ENCODE assay signal across 16 cellular contexts in genomic region chr18:48771641-48772380, GRCh38.
A peak's percentile ranks its signal among the peaks of the same experiment; 100 is the strongest.
DNase-seq lines count a peak whose midpoint lies in the region; ATAC-seq and TF ChIP-seq lines count a peak whose summit lies in the region.
"Had no signal": no experiment of that assay in that cellular context is flagged by ENCODE, and none has a peak within 500 bp of the region (broad histone marks: within the 10 kb centered on the region; RNA-seq: fewer than 3 reads in every experiment).

No MANE protein-coding gene starts in this region.

- no peaks in the 10 kb centered on the region for H3K9me3 ChIP-seq in BLaER1
- H3K9me3 ChIP-seq in naive thymus-derived CD4-positive, alpha-beta T cell (ENCODE audit: control insufficient read depth in 2 of 3, low read length in 3 of 3): no peaks in the 10 kb centered on the region
- H3K9me3 ChIP-seq: SJSA1 had no signal

- H3K27ac ChIP-seq in BLaER1: peak overlapping the region; percentile 44
- no peak overlapping the region for H3K27ac ChIP-seq in foreskin keratinocyte
- H3K27ac ChIP-seq in naive thymus-derived CD4-positive, alpha-beta T cell (ENCODE audit: low read depth, low read length): no peak overlapping the region
- H3K27ac ChIP-seq: SJSA1, WERI-Rb-1 had no signal

- POLR2A ChIA-PET in naive thymus-derived CD4-positive, alpha-beta T cell (lab: Charles Lee): no interaction called here

- intact Hi-C loops in naive thymus-derived CD4-positive, alpha-beta T cell (cut with micrococcal nuclease): loop anchor here (10.0 kb wide), 2 partner anchors 403 to 463 kb away; no protein-coding TSS in a partner anchor
- intact Hi-C loops in activated T-helper 2 cell treated with anti-CD3 and anti-CD28 coated beads, Interferon-gamma antibody, Interleukin-2, Interleukin-4, amounts not matched to agents 10 μg/mL and 5 μg/mL and 100 μg/mL, durations not matched to agents 14 hours and 24 hours and 36 hours (cut with micrococcal nuclease): no loop called here
- intact Hi-C loops in natural killer cell (cut with micrococcal nuclease): no loop called here

- H3K4me2 ChIP-seq in BLaER1: peak overlapping the region; percentile 69

- H3K27me3 Mint-ChIP-seq in naive thymus-derived CD4-positive, alpha-beta T cell: peaks cover 0 to 5% (median 0%) of the 10 kb centered on the region in 5 donors
- H3K27me3 Mint-ChIP-seq in activated T-helper 2 cell treated with anti-CD3 and anti-CD28 coated beads, Interferon-gamma antibody, Interleukin-2, Interleukin-4, amounts not matched to agents 10 μg/mL and 5 μg/mL and 100 μg/mL, durations not matched to agents 14 hours and 24 hours and 36 hours (ENCODE audit: low read depth): no peaks in the 10 kb centered on the region
- peaks cover 0 to 7% of the 10 kb centered on the region in 2 donors for H3K27me3 Mint-ChIP-seq in natural killer cell (ENCODE audit: low read depth in 2 of 2)

- no peaks in the 10 kb centered on the region for H3K27me3 ChIP-seq in BLaER1
- H3K27me3 ChIP-seq in foreskin keratinocyte: no peaks in the 10 kb centered on the region
- no peaks in the 10 kb centered on the region for H3K27me3 ChIP-seq in naive thymus-derived CD4-positive, alpha-beta T cell (ENCODE audit: control insufficient read depth in 2 of 2, insufficient read depth in 2 of 2, low read length in 2 of 2)
- H3K27me3 ChIP-seq: SJSA1 had no signal

- H3K9me3 Mint-ChIP-seq in naive thymus-derived CD4-positive, alpha-beta T cell: no peaks in the 10 kb centered on the region
- no peaks in the 10 kb centered on the region for H3K9me3 Mint-ChIP-seq in activated T-helper 2 cell treated with anti-CD3 and anti-CD28 coated beads, Interferon-gamma antibody, Interleukin-2, Interleukin-4, amounts not matched to agents 10 μg/mL and 5 μg/mL and 100 μg/mL, durations not matched to agents 14 hours and 24 hours and 36 hours
- no peaks in the 10 kb centered on the region for H3K9me3 Mint-ChIP-seq in natural killer cell
- H3K9me3 Mint-ChIP-seq: dendritic cell treated with granulocyte-macrophage colony-stimulating factor and Interleukin-4, amounts not matched to agents 40 ng/mL and 50 ng/mL, for 4 days had no signal

- no peak overlapping the region for H3K4me3 Mint-ChIP-seq in naive thymus-derived CD4-positive, alpha-beta T cell
- H3K4me3 Mint-ChIP-seq in activated T-helper 2 cell treated with anti-CD3 and anti-CD28 coated beads, Interferon-gamma antibody, Interleukin-2, Interleukin-4, amounts not matched to agents 10 μg/mL and 5 μg/mL and 100 μg/mL, durations not matched to agents 14 hours and 24 hours and 36 hours (ENCODE audit: low read depth): no peak overlapping the region
- no peak overlapping the region for H3K4me3 Mint-ChIP-seq in natural killer cell
- H3K4me3 Mint-ChIP-seq: activated naive CD8-positive, alpha-beta T cell treated with anti-CD3 and anti-CD28 coated beads, Interleukin-2, amount 10 ng/mL, durations not matched to agents 7 days and 5 days; dendritic cell treated with granulocyte-macrophage colony-stimulating factor and Interleukin-4, amounts not matched to agents 40 ng/mL and 50 ng/mL, for 4 days had no signal

- H3K36me3 ChIP-seq in BLaER1: peaks cover 13% of the 10 kb centered on the region; the same call in 1 of the 2 replicates
- no peaks in the 10 kb centered on the region for H3K36me3 ChIP-seq in naive thymus-derived CD4-positive, alpha-beta T cell (ENCODE audit: control insufficient read depth in 2 of 3, insufficient read depth in 3 of 3, low read length in 3 of 3)

- H3K9ac ChIP-seq in BLaER1: no peak overlapping the region

- H3K4me1 Mint-ChIP-seq in naive thymus-derived CD4-positive, alpha-beta T cell: peaks cover 0 to 5% (median 0%) of the 10 kb centered on the region in 7 donors
- H3K4me1 Mint-ChIP-seq in activated T-helper 2 cell treated with anti-CD3 and anti-CD28 coated beads, Interferon-gamma antibody, Interleukin-2, Interleukin-4, amounts not matched to agents 10 μg/mL and 5 μg/mL and 100 μg/mL, durations not matched to agents 14 hours and 24 hours and 36 hours (ENCODE audit: low read depth): no peaks in the 10 kb centered on the region
- H3K4me1 Mint-ChIP-seq in natural killer cell: peaks cover 0 to 5% of the 10 kb centered on the region in 2 donors

- H4K20me1 ChIP-seq in BLaER1: peaks cover 11% of the 10 kb centered on the region; the same call in 1 of the 2 replicates

- no peak overlapping the region for H3K4me3 ChIP-seq in BLaER1
- H3K4me3 ChIP-seq in naive thymus-derived CD4-positive, alpha-beta T cell (ENCODE audit: low read length): no peak overlapping the region
- H3K4me3 ChIP-seq: SJSA1 had no signal

- CTCF ChIA-PET in naive thymus-derived CD4-positive, alpha-beta T cell (lab: Charles Lee): no interaction called here

- ATAC-seq in foreskin keratinocyte (peak; percentile 48), natural killer cell (no peak)
- peak; percentile 20 for ATAC-seq in naive thymus-derived CD4-positive, alpha-beta T cell

- H3K27ac Mint-ChIP-seq in naive thymus-derived CD4-positive, alpha-beta T cell: no peak overlapping the region
- no peak overlapping the region for H3K27ac Mint-ChIP-seq in activated T-helper 2 cell treated with anti-CD3 and anti-CD28 coated beads, Interferon-gamma antibody, Interleukin-2, Interleukin-4, amounts not matched to agents 10 μg/mL and 5 μg/mL and 100 μg/mL, durations not matched to agents 14 hours and 24 hours and 36 hours
- H3K27ac Mint-ChIP-seq in natural killer cell: no peak overlapping the region
- H3K27ac Mint-ChIP-seq: activated naive CD8-positive, alpha-beta T cell treated with anti-CD3 and anti-CD28 coated beads, Interleukin-2, amount 10 ng/mL, durations not matched to agents 7 days and 5 days; dendritic cell treated with granulocyte-macrophage colony-stimulating factor and Interleukin-4, amounts not matched to agents 40 ng/mL and 50 ng/mL, for 4 days had no signal

- peak; percentile 15 for DNase-seq in NCI-H2227 treated with DMSO at 0.1 percent for 48 hours (lab: John Stamatoyannopoulos, UW)
- peak in 1 of 2 donors; percentile 17 for DNase-seq in foreskin keratinocyte
- DNase-seq in naive thymus-derived CD4-positive, alpha-beta T cell: no peak
- DNase-seq in activated T-helper 2 cell treated with anti-CD3 and anti-CD28 coated beads, Interferon-gamma antibody, Interleukin-2, Interleukin-4, amounts not matched to agents 10 μg/mL and 5 μg/mL and 100 μg/mL, durations not matched to agents 14 hours and 24 hours and 36 hours (ENCODE audit: low spot score): no peak
- DNase-seq in NCI-H2029 treated with DMSO at 0.1 percent for 48 hours (lab: John Stamatoyannopoulos, UW): no peak
- no peak for DNase-seq in NCI-H748 (lab: John Stamatoyannopoulos, UW; ENCODE audit: unreplicated experiment)
- DNase-seq in natural killer cell: no peak
- DNase-seq: ACHN; activated naive CD8-positive, alpha-beta T cell treated with anti-CD3 and anti-CD28 coated beads, Interleukin-2, amount 10 ng/mL, durations not matched to agents 7 days and 5 days; islet precursor cell; NCI-H1048; stimulated activated CD4-positive, alpha-beta T cell treated with anti-CD3 and anti-CD28 coated beads, Interleukin-15, amount 100 ng/mL, for 24 hours; WERI-Rb-1 had no signal

- TF ChIP-seq CTCF in foreskin keratinocyte (conservative IDR thresholded peaks at IDR 0.05) (no peak), natural killer cell (IDR thresholded peaks at IDR 0.05) (no peak)

- no peaks in the 10 kb centered on the region for H3K36me3 Mint-ChIP-seq in naive thymus-derived CD4-positive, alpha-beta T cell
- no peaks in the 10 kb centered on the region for H3K36me3 Mint-ChIP-seq in activated T-helper 2 cell treated with anti-CD3 and anti-CD28 coated beads, Interferon-gamma antibody, Interleukin-2, Interleukin-4, amounts not matched to agents 10 μg/mL and 5 μg/mL and 100 μg/mL, durations not matched to agents 14 hours and 24 hours and 36 hours (ENCODE audit: low read depth)
- H3K36me3 Mint-ChIP-seq in natural killer cell: no peaks in the 10 kb centered on the region
- H3K36me3 Mint-ChIP-seq: activated naive CD8-positive, alpha-beta T cell treated with anti-CD3 and anti-CD28 coated beads, Interleukin-2, amount 10 ng/mL, durations not matched to agents 7 days and 5 days had no signal

- peaks cover 57% of the 10 kb centered on the region for H3K4me1 ChIP-seq in BLaER1
- no peaks in the 10 kb centered on the region for H3K4me1 ChIP-seq in foreskin keratinocyte
- no peaks in the 10 kb centered on the region for H3K4me1 ChIP-seq in naive thymus-derived CD4-positive, alpha-beta T cell (ENCODE audit: control insufficient read depth in 2 of 2, insufficient read depth in 2 of 2, low read length in 2 of 2)
- H3K4me1 ChIP-seq: SJSA1 had no signal

Comparison
In these comparisons a context has a peak if more than half of its experiments do, and no peak if none do; other contexts are left out.
1. ATAC-seq: peak in foreskin keratinocyte (single experiment) and naive thymus-derived CD4-positive, alpha-beta T cell (single experiment); none in natural killer cell (0 of 3).
2. intact Hi-C loops: an anchor here in naive thymus-derived CD4-positive, alpha-beta T cell (10.0 kb wide); none called in activated T-helper 2 cell treated with anti-CD3 and anti-CD28 coated beads, Interferon-gamma antibody, Interleukin-2, Interleukin-4, amounts not matched to agents 10 μg/mL and 5 μg/mL and 100 μg/mL, durations not matched to agents 14 hours and 24 hours and 36 hours and natural killer cell.